Comparison of ENCODE assay signal across 10 cellular contexts in the genomic region with DNA sequence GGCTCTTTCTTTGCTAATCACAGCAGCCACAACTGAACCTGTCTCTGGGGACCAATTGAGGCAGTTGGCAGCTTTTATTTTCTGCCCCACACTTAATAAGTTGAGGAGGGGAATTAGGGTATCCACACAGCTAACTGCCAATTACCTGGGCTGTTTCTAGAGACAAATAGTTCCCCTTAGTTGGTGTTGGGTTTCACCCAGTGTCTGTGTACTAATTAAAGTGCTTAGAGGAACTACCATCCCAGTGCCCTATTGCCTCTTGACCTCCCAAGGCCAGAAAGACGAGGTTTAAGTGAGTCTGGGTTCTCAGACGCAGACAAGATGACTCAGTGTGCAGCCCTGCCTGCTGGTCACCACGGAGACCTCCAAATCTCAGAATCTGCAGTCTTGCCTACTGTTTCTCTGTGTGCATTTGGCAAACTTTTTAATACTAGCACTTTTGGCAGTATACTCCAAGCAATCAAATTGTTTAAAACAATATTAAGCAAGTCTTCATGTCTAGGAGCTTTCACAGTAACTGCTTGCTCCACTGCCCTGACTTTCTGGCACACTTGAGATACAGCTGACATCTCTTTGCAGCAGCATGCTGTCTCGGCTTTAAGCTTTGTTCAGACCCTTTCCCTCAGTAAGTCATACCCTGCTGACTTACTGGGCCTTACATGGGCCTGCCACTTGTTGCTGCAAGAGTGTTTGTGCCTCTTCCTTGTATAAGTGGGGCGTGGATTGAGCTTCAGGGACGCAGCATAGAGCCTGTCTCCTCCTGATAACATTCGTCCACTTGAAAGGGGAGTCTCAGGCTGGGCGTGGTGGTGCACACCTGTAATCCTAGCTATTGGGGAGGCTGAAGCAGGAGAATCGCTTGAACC. TPM values are rescaled to one million over a fixed set of nuclear protein-coding genes. Genes with fewer than 3 reads are reported as not detected.
DNase-seq lines count a peak whose midpoint lies in the region; ATAC-seq and TF ChIP-seq lines count a peak whose summit lies in the region.
"Had no signal": no experiment of that assay in that cellular context is flagged by ENCODE, and none has a peak within 500 bp of the region (broad histone marks: within the 10 kb centered on the region; RNA-seq: fewer than 3 reads in every experiment).

No MANE protein-coding gene starts in this region.

- H3K9ac ChIP-seq in GM23248: peak overlapping the region; percentile 66
- peak overlapping the region; percentile 48 for H3K9ac ChIP-seq in adipocyte (ENCODE audit: low read length)

- TF ChIP-seq POLR2A in spleen (IDR thresholded peaks at IDR 0.05): no peak

- no peak overlapping the region for H2AFZ ChIP-seq in GM23248

- H3K27ac ChIP-seq in GM23248 (peak overlapping the region; percentile 89), left ventricle myocardium inferior (replicated peaks) (peak overlapping the region; percentile 65), spleen (peak overlapping the region in 4 of 8 donors; percentile 10 to 38 (median 20))
- H3K27ac ChIP-seq: testis had no signal

- in situ Hi-C loops in GM23248 (cut with MboI): no loop called here

- 22 to 29% methylated on average over 8 to 9 of the region's 9 CpGs for WGBS in GM23248 (ENCODE audit: low coverage in 1 of 2, low lambda C conversion rate in 2 of 2, missing lambda C conversion rate in 2 of 2), 2 experiments
- 76 to 82% (median 78%) methylated on average over 9 of the region's 9 CpGs for WGBS in spleen, 5 donors

- no peak for TF ChIP-seq CTCF in left ventricle myocardium inferior (IDR thresholded peaks at IDR 0.05; ENCODE audit: borderline replicate concordance)
- no peak for TF ChIP-seq CTCF in spleen (IDR thresholded peaks at IDR 0.05 in 8 of 11, conservative IDR thresholded peaks at IDR 0.05 in 3 of 11)
- no peak for TF ChIP-seq CTCF in Calu3 (IDR thresholded peaks at IDR 0.05; ENCODE audit: unreplicated experiment)

- no peak for ATAC-seq in GM19463 (IDR thresholded peaks at IDR 0.05; ENCODE audit: unreplicated experiment)
- ATAC-seq: activated naive CD4-positive, alpha-beta T cell treated with anti-CD3 and anti-CD28 coated beads, Interleukin-2, amount 50 U/mL, for 72 hours had no signal

- H3K36me3 ChIP-seq in GM23248 (ENCODE audit: low read depth) (no peaks in the 10 kb centered on the region), adipocyte (ENCODE audit: control insufficient read depth, insufficient read depth, low read length, severe bottlenecking) (no peaks in the 10 kb centered on the region), left ventricle myocardium inferior (no peaks in the 10 kb centered on the region), spleen (peaks cover 0 to 38% (median 0%) of the 10 kb centered on the region in 6 donors)

- no peak overlapping the region for H3K27ac Mint-ChIP-seq in Calu3 (ENCODE audit: unreplicated experiment)
- H3K27ac Mint-ChIP-seq: activated naive CD4-positive, alpha-beta T cell treated with anti-CD3 and anti-CD28 coated beads, Interleukin-2, amount 50 U/mL, for 72 hours had no signal

- H3F3A ChIP-seq in GM23248 (ENCODE audit: insufficient read depth): peaks cover 63% of the 10 kb centered on the region

- intact Hi-C loops in left ventricle myocardium inferior (cut with micrococcal nuclease): no loop called here
- intact Hi-C loops in spleen (cut with DNase I; ENCODE audit: low total_unique reads): no loop called here
- intact Hi-C loops in Calu3 (cut with micrococcal nuclease; ENCODE audit: unreplicated experiment): no loop called here

- H3K36me3 Mint-ChIP-seq in Calu3 (ENCODE audit: insufficient read depth, unreplicated experiment): peaks cover 12% of the 10 kb centered on the region
- H3K36me3 Mint-ChIP-seq: activated naive CD4-positive, alpha-beta T cell treated with anti-CD3 and anti-CD28 coated beads, Interleukin-2, amount 50 U/mL, for 72 hours had no signal

- peaks cover 7% of the 10 kb centered on the region for H4K20me1 ChIP-seq in GM23248 (ENCODE audit: insufficient read depth)

- no peaks in the 10 kb centered on the region for H3K9me3 ChIP-seq in GM23248 (ENCODE audit: low read depth)
- H3K9me3 ChIP-seq in adipocyte (ENCODE audit: control insufficient read depth, low read length): no peaks in the 10 kb centered on the region
- H3K9me3 ChIP-seq in left ventricle myocardium inferior (replicated peaks): no peaks in the 10 kb centered on the region
- H3K9me3 ChIP-seq in spleen: no peaks in the 10 kb centered on the region
- H3K9me3 ChIP-seq: testis had no signal

- H3K4me2 ChIP-seq in GM23248 (ENCODE audit: unreplicated experiment): peak overlapping the region; percentile 62

- BruUV-seq in Calu3 (replicated peaks; lab: Mats Ljungman, UMichigan): no TSS peak

- no peaks in the 10 kb centered on the region for H3K27me3 Mint-ChIP-seq in Calu3 (ENCODE audit: unreplicated experiment)

- peak; percentile 90 for DNase-seq in GM23248
- peak; percentile 74 for DNase-seq in adipocyte (ENCODE audit: low read depth)
- no peak for DNase-seq in left ventricle myocardium inferior
- DNase-seq in spleen: peak; percentile 53
- DNase-seq in OCI-M1 (lab: John Stamatoyannopoulos, UW): no peak
- no peak for DNase-seq in Calu3
- no peak for DNase-seq in stimulated activated CD4-positive, alpha-beta T cell treated with anti-CD3 and anti-CD28 coated beads, Interleukin-2, amount 100 ng/mL, for 24 hours
- DNase-seq: testis had no signal

- H3K79me2 ChIP-seq in GM23248 (ENCODE audit: insufficient read depth): peaks cover 89% of the 10 kb centered on the region

- no peaks in the 10 kb centered on the region for H3K9me3 Mint-ChIP-seq in Calu3 (ENCODE audit: low read depth, unreplicated experiment)
- H3K9me3 Mint-ChIP-seq: activated naive CD4-positive, alpha-beta T cell treated with anti-CD3 and anti-CD28 coated beads, Interleukin-2, amount 50 U/mL, for 72 hours had no signal

- H3K27me3 ChIP-seq in GM23248 (replicated peaks; ENCODE audit: insufficient read depth): no peaks in the 10 kb centered on the region
- no peaks in the 10 kb centered on the region for H3K27me3 ChIP-seq in adipocyte (replicated peaks; ENCODE audit: control insufficient read depth, insufficient read depth, low read length)
- no peaks in the 10 kb centered on the region for H3K27me3 ChIP-seq in left ventricle myocardium inferior (ENCODE audit: low read depth)
- no peaks in the 10 kb centered on the region for H3K27me3 ChIP-seq in spleen (replicated peaks in 1 of 7)
- H3K27me3 ChIP-seq: testis had no signal

- H3K4me3 Mint-ChIP-seq in Calu3 (ENCODE audit: low read depth, unreplicated experiment): no peak overlapping the region

- H3K4me1 Mint-ChIP-seq in Calu3 (ENCODE audit: low read depth, unreplicated experiment): peaks cover 34% of the 10 kb centered on the region

- CTCF ChIA-PET in Calu3 (lab: Charles Lee): interaction anchor here (1.0 kb wide), 1 partner anchor 19 kb away, joined by 4 read pairs; no protein-coding TSS in a partner anchor

- peaks cover 69% of the 10 kb centered on the region for H3K4me1 ChIP-seq in GM23248 (ENCODE audit: insufficient read depth)
- peaks cover 63% of the 10 kb centered on the region for H3K4me1 ChIP-seq in adipocyte (ENCODE audit: control insufficient read depth, insufficient read depth, low read length)
- H3K4me1 ChIP-seq in left ventricle myocardium inferior: peaks cover 100% of the 10 kb centered on the region
- H3K4me1 ChIP-seq in spleen: peaks cover 0 to 69% (median 24%) of the 10 kb centered on the region in 6 donors

- no peaks in the 10 kb centered on the region for H3K9me2 ChIP-seq in GM23248 (ENCODE audit: insufficient read depth)

- H3K4me3 ChIP-seq in GM23248 (no peak overlapping the region), adipocyte (ENCODE audit: low read length) (peak overlapping the region; percentile 49), left ventricle myocardium inferior (no peak overlapping the region), spleen (no peak overlapping the region)
- H3K4me3 ChIP-seq: testis had no signal

RNA-seq across cellular contexts. Expression of a gene that starts 31.9 kb away (rescaled TPM):
- 15.2 and 19.7 TPM in 2 replicates for total RNA-seq in GM23248 (2014; rRNA removed; shearing (Covaris generic))
- polyA plus RNA-seq in GM23248 (2016; fragmentation: Nextera tagmentation; extraction: Ambion mirVana) (5.9 and 6.9 TPM in 2 replicates), spleen (1 to 10 TPM; 1.8 to 4.7 (median 2.2) TPM)
- total RNA-seq in left ventricle myocardium inferior (13.9 TPM), spleen (10 to 100 TPM; 12.1 to 25.4 (median 16.7) TPM), Calu3 (2022) (16.5 and 20.1 TPM in 2 replicates)

Comparison
In these comparisons a context has a peak if more than half of its experiments do, and no peak if none do; other contexts are left out.
1. DNase-seq: peak in GM23248 (single experiment), adipocyte (single experiment) and spleen (single experiment); none in left ventricle myocardium inferior (single experiment), OCI-M1 (single experiment), Calu3 (single experiment) and stimulated activated CD4-positive, alpha-beta T cell treated with anti-CD3 and anti-CD28 coated beads, Interleukin-2, amount 100 ng/mL, for 24 hours (0 of 2).